1 cellular context compared by ENCODE assay signal in the genomic region with DNA sequence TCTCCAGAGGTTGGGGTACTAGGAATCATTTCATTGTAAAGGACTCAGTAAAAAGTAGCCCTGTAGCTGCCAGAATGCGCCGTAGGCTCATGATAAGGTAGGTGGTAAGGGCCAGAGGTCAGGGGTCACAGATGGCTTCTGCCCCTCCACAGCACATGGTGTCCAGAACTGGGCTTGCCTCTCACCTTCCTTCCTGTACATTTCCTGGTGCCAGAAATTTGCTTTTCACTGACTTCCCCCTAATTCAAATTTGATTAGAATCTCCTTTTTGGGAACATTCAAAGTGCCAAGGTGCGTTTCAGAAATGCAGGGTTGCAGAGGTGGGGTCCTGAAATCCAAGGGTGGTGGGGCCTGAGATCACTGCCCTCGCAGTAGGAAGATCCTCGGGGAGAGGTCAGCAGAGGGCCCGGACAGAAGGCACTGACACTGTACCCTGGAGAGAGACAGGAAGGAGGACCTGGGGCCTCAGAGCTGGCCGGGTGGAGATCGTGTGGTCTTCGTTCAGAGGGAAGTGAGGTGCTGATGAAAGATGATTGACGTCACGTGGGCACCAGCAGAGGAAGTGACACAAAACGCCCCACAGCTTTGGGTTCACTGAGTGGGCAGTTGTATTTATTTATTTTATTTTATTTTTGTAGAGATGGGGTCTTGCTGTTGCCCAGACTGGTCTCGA.
TF ChIP-seq lines count a peak whose summit lies in the region.

No MANE protein-coding gene starts in this region.

TF ChIP-seq in K562, 482 proteins besides CTCF, POLR2A, EP300 and RAD21 (continued from another document and continues in another):
- no peak for TF ChIP-seq RCOR1 (IDR thresholded peaks at IDR 0.05; ENCODE audit: borderline replicate concordance in 1 of 2, low read depth in 2 of 2, low read length in 2 of 2)
- no peak for TF ChIP-seq ZHX1 (conservative IDR thresholded peaks at IDR 0.05; ENCODE audit: low read length)
- TF ChIP-seq GATAD2A (IDR thresholded peaks at IDR 0.05), result no peak
- TF ChIP-seq SMARCE1 (IDR thresholded peaks at IDR 0.05), result no peak
- TF ChIP-seq COPS2 (conservative IDR thresholded peaks at IDR 0.05), result no peak
- no peak for TF ChIP-seq GATAD2B (IDR thresholded peaks at IDR 0.05; ENCODE audit: borderline replicate concordance)
- no peak for TF ChIP-seq TAF1 (IDR thresholded peaks at IDR 0.05; ENCODE audit: control insufficient read depth, extremely low read depth, insufficient read depth, low read length, severe bottlenecking)
- TF ChIP-seq, protein P1, sequence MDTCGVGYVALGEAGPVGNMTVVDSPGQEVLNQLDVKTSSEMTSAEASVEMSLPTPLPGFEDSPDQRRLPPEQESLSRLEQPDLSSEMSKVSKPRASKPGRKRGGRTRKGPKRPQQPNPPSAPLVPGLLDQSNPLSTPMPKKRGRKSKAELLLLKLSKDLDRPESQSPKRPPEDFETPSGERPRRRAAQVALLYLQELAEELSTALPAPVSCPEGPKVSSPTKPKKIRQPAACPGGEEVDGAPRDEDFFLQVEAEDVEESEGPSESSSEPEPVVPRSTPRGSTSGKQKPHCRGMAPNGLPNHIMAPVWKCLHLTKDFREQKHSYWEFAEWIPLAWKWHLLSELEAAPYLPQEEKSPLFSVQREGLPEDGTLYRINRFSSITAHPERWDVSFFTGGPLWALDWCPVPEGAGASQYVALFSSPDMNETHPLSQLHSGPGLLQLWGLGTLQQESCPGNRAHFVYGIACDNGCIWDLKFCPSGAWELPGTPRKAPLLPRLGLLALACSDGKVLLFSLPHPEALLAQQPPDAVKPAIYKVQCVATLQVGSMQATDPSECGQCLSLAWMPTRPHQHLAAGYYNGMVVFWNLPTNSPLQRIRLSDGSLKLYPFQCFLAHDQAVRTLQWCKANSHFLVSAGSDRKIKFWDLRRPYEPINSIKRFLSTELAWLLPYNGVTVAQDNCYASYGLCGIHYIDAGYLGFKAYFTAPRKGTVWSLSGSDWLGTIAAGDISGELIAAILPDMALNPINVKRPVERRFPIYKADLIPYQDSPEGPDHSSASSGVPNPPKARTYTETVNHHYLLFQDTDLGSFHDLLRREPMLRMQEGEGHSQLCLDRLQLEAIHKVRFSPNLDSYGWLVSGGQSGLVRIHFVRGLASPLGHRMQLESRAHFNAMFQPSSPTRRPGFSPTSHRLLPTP (IDR thresholded peaks at IDR 0.05; ENCODE audit: borderline replicate concordance, extremely low read depth, insufficient read length), result no peak
- TF ChIP-seq ZNF239 (CRISPR knock-in tag; IDR thresholded peaks at IDR 0.05), result no peak
- no peak for TF ChIP-seq BACH1 (tag; IDR thresholded peaks at IDR 0.05)
- no peak for TF ChIP-seq ZNF75A (CRISPR knock-in tag; IDR thresholded peaks at IDR 0.05)
- TF ChIP-seq CBX3 (IDR thresholded peaks at IDR 0.05; ENCODE audit: borderline replicate concordance in 1 of 2, low read length in 2 of 2), result no peak
- TF ChIP-seq MED1 (CRISPR knock-in tag; IDR thresholded peaks at IDR 0.05; ENCODE audit: borderline replicate concordance), result no peak
- TF ChIP-seq L3MBTL2 (IDR thresholded peaks at IDR 0.05), result 0 out of 2 replicates have a peak, but pooled peaks have one; percentile 20
- TF ChIP-seq, protein P2, sequence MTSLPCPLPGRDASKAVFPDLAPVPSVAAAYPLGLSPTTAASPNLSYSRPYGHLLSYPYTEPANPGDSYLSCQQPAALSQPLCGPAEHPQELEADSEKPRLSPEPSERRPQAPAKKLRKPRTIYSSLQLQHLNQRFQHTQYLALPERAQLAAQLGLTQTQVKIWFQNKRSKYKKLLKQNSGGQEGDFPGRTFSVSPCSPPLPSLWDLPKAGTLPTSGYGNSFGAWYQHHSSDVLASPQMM (CRISPR knock-in tag; IDR thresholded peaks at IDR 0.05), result no peak
- TF ChIP-seq, protein P3, sequence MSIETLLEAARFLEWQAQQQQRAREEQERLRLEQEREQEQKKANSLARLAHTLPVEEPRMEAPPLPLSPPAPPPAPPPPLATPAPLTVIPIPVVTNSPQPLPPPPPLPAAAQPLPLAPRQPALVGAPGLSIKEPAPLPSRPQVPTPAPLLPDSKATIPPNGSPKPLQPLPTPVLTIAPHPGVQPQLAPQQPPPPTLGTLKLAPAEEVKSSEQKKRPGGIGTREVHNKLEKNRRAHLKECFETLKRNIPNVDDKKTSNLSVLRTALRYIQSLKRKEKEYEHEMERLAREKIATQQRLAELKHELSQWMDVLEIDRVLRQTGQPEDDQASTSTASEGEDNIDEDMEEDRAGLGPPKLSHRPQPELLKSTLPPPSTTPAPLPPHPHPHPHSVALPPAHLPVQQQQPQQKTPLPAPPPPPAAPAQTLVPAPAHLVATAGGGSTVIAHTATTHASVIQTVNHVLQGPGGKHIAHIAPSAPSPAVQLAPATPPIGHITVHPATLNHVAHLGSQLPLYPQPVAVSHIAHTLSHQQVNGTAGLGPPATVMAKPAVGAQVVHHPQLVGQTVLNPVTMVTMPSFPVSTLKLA (conservative IDR thresholded peaks at IDR 0.05), result no peak
- no peak for TF ChIP-seq ZNF785 (CRISPR knock-in tag; IDR thresholded peaks at IDR 0.05)
- no peak for TF ChIP-seq CREBBP (IDR thresholded peaks at IDR 0.05; ENCODE audit: low read depth, low read length)
- TF ChIP-seq ZNF398 (CRISPR knock-in tag; IDR thresholded peaks at IDR 0.05), result no peak
- no peak for TF ChIP-seq NCOA4 (IDR thresholded peaks at IDR 0.05; ENCODE audit: partially characterized antibody)
- no peak for TF ChIP-seq ZNF274 (IDR thresholded peaks at IDR 0.05; ENCODE audit: borderline replicate concordance, low read depth, low read length)
- no peak for TF ChIP-seq MYBL2 (IDR thresholded peaks at IDR 0.05; ENCODE audit: low read depth)
- no peak for TF ChIP-seq MYBL2 (CRISPR knock-in tag; IDR thresholded peaks at IDR 0.05; ENCODE audit: borderline replicate concordance)
- TF ChIP-seq RBM34 (IDR thresholded peaks at IDR 0.05; ENCODE audit: borderline replicate concordance, insufficient read depth, low read length), result no peak
- TF ChIP-seq SFPQ (IDR thresholded peaks at IDR 0.05; ENCODE audit: low read depth, low read length), result no peak
- no peak for TF ChIP-seq GTF2E2 (tag; IDR thresholded peaks at IDR 0.05)
- TF ChIP-seq E2F3 (CRISPR knock-in tag; IDR thresholded peaks at IDR 0.05), result no peak
- no peak for TF ChIP-seq AFF4 (CRISPR knock-in tag; IDR thresholded peaks at IDR 0.05)
